ENCODE assay signal across 1 cellular context in genomic region chr1:25996966-25997758, GRCh38.
A peak's percentile ranks its signal among the peaks of the same experiment; 100 is the strongest.
TF ChIP-seq lines count a peak whose summit lies in the region.

No MANE protein-coding gene starts in this region.

TF ChIP-seq in K562, 482 proteins besides CTCF, POLR2A, EP300 and RAD21 (continued from another document and continues in another):
- TF ChIP-seq SIX5 (IDR thresholded peaks at IDR 0.05; ENCODE audit: borderline replicate concordance in 1 of 2, insufficient read depth in 1 of 2, low read depth in 1 of 2, low read length in 2 of 2) (no peak), LCOR (CRISPR knock-in tag; IDR thresholded peaks at IDR 0.05) (0 out of 2 replicates have a peak, but pooled peaks have one; percentile 52), HSF4 (CRISPR knock-in tag; IDR thresholded peaks at IDR 0.05; ENCODE audit: borderline replicate concordance) (no peak), ZNF197 (CRISPR knock-in tag; IDR thresholded peaks at IDR 0.05; ENCODE audit: low read depth) (no peak), CHD1 (IDR thresholded peaks at IDR 0.05; ENCODE audit: low read length) (peak; percentile 73), NFRKB (IDR thresholded peaks at IDR 0.05; ENCODE audit: low read depth) (peak; percentile 50; the same call in 1 of the 2 replicates), ZBTB9 (CRISPR knock-in tag; IDR thresholded peaks at IDR 0.05) (peak; percentile 12; the same call in 1 of the 2 replicates), RBM15 (IDR thresholded peaks at IDR 0.05; ENCODE audit: insufficient read depth, low read length) (no peak), MYC (IDR thresholded peaks at IDR 0.05; ENCODE audit: low read depth, low read length) (0 out of 2 replicates have a peak, but pooled peaks have one; percentile 30), MYC (CRISPR knock-in tag; IDR thresholded peaks at IDR 0.05; ENCODE audit: borderline replicate concordance, low read depth) (no peak), CXXC5 (CRISPR knock-in tag; IDR thresholded peaks at IDR 0.05) (peak; percentile 43), MGA (IDR thresholded peaks at IDR 0.05) (0 out of 2 replicates have a peak, but pooled peaks have one; percentile 7), AFF1 (IDR thresholded peaks at IDR 0.05; ENCODE audit: low read depth in 1 of 2, partially characterized antibody in 2 of 2) (peak in 1 of 2 experiments; percentile 24), TEAD2 (tag; IDR thresholded peaks at IDR 0.05) (no peak), HDAC8 (tag; IDR thresholded peaks at IDR 0.05) (no peak), NR2C1 (IDR thresholded peaks at IDR 0.05) (peak; percentile 61), NR2C1 (tag; IDR thresholded peaks at IDR 0.05) (peak; percentile 84), SUPT5H (IDR thresholded peaks at IDR 0.05) (0 out of 2 replicates have a peak, but pooled peaks have one; percentile 40), ZNF133 (CRISPR knock-in tag; IDR thresholded peaks at IDR 0.05) (0 out of 2 replicates have a peak, but pooled peaks have one; percentile 4), DPF2 (IDR thresholded peaks at IDR 0.05) (0 out of 2 replicates have a peak, but pooled peaks have one; percentile 20), MAFK (IDR thresholded peaks at IDR 0.05; ENCODE audit: low read length) (no peak), MEIS2 (IDR thresholded peaks at IDR 0.05; ENCODE audit: partially characterized antibody) (peak; percentile 67)
- TF ChIP-seq, protein P1, sequence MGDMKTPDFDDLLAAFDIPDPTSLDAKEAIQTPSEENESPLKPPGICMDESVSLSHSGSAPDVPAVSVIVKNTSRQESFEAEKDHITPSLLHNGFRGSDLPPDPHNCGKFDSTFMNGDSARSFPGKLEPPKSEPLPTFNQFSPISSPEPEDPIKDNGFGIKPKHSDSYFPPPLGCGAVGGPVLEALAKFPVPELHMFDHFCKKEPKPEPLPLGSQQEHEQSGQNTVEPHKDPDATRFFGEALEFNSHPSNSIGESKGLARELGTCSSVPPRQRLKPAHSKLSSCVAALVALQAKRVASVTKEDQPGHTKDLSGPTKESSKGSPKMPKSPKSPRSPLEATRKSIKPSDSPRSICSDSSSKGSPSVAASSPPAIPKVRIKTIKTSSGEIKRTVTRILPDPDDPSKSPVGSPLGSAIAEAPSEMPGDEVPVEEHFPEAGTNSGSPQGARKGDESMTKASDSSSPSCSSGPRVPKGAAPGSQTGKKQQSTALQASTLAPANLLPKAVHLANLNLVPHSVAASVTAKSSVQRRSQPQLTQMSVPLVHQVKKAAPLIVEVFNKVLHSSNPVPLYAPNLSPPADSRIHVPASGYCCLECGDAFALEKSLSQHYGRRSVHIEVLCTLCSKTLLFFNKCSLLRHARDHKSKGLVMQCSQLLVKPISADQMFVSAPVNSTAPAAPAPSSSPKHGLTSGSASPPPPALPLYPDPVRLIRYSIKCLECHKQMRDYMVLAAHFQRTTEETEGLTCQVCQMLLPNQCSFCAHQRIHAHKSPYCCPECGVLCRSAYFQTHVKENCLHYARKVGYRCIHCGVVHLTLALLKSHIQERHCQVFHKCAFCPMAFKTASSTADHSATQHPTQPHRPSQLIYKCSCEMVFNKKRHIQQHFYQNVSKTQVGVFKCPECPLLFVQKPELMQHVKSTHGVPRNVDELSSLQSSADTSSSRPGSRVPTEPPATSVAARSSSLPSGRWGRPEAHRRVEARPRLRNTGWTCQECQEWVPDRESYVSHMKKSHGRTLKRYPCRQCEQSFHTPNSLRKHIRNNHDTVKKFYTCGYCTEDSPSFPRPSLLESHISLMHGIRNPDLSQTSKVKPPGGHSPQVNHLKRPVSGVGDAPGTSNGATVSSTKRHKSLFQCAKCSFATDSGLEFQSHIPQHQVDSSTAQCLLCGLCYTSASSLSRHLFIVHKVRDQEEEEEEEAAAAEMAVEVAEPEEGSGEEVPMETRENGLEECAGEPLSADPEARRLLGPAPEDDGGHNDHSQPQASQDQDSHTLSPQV (IDR thresholded peaks at IDR 0.05): peak; percentile 36; the same call in 1 of the 2 replicates
- TF ChIP-seq, protein P2, sequence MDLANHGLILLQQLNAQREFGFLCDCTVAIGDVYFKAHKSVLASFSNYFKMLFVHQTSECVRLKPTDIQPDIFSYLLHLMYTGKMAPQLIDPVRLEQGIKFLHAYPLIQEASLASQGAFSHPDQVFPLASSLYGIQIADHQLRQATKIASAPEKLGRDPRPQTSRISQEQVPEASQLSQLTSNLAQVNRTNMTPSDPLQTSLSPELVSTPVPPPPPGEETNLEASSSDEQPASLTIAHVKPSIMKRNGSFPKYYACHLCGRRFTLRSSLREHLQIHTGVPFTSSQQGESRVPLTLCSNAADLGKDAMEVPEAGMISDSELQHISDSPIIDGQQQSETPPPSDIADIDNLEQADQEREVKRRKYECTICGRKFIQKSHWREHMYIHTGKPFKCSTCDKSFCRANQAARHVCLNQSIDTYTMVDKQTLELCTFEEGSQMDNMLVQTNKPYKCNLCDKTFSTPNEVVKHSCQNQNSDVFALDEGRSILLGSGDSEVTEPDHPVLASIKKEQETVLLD (IDR thresholded peaks at IDR 0.05): 0 out of 2 replicates have a peak, but pooled peaks have one; percentile 18
- TF ChIP-seq, protein P3, sequence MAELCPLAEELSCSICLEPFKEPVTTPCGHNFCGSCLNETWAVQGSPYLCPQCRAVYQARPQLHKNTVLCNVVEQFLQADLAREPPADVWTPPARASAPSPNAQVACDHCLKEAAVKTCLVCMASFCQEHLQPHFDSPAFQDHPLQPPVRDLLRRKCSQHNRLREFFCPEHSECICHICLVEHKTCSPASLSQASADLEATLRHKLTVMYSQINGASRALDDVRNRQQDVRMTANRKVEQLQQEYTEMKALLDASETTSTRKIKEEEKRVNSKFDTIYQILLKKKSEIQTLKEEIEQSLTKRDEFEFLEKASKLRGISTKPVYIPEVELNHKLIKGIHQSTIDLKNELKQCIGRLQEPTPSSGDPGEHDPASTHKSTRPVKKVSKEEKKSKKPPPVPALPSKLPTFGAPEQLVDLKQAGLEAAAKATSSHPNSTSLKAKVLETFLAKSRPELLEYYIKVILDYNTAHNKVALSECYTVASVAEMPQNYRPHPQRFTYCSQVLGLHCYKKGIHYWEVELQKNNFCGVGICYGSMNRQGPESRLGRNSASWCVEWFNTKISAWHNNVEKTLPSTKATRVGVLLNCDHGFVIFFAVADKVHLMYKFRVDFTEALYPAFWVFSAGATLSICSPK (IDR thresholded peaks at IDR 0.05; ENCODE audit: borderline replicate concordance): 0 out of 2 replicates have a peak, but pooled peaks have one; percentile 34
- TF ChIP-seq, protein P4, sequence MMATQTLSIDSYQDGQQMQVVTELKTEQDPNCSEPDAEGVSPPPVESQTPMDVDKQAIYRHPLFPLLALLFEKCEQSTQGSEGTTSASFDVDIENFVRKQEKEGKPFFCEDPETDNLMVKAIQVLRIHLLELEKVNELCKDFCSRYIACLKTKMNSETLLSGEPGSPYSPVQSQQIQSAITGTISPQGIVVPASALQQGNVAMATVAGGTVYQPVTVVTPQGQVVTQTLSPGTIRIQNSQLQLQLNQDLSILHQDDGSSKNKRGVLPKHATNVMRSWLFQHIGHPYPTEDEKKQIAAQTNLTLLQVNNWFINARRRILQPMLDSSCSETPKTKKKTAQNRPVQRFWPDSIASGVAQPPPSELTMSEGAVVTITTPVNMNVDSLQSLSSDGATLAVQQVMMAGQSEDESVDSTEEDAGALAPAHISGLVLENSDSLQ (IDR thresholded peaks at IDR 0.05): peak; percentile 35; the same call in 1 of the 2 replicates
